ENCODE assay signal across 2 cellular contexts in genomic region chr12:6333029-6333428, GRCh38.
TF ChIP-seq lines count a peak whose summit lies in the region.

No MANE protein-coding gene starts in this region.

TF ChIP-seq in SK-N-SH, 30 proteins besides CTCF, POLR2A, EP300 and RAD21 (continued from another document):
- no peak for TF ChIP-seq REST (IDR thresholded peaks at IDR 0.05; ENCODE audit: low read depth, low read length)
- no peak for TF ChIP-seq TEAD4 (IDR thresholded peaks at IDR 0.05; ENCODE audit: borderline replicate concordance, insufficient read depth)
- no peak for TF ChIP-seq YY1 (IDR thresholded peaks at IDR 0.05; ENCODE audit: low read depth)
- no peak for TF ChIP-seq MXI1 (IDR thresholded peaks at IDR 0.05; ENCODE audit: low read depth, low read length)
- no peak for TF ChIP-seq RXRA (IDR thresholded peaks at IDR 0.05; ENCODE audit: borderline replicate concordance, low read depth)
- no peak for TF ChIP-seq MEF2A (IDR thresholded peaks at IDR 0.05; ENCODE audit: borderline replicate concordance, low read depth)
- TF ChIP-seq RFX5 (IDR thresholded peaks at IDR 0.05; ENCODE audit: low read length): no peak
- TF ChIP-seq MAX (IDR thresholded peaks at IDR 0.05; ENCODE audit: low read depth): no peak
- no peak for TF ChIP-seq EZH2phosphoT487 (IDR thresholded peaks at IDR 0.05; ENCODE audit: borderline replicate concordance, low read depth)
- no peak for TF ChIP-seq POLR2AphosphoS5 (IDR thresholded peaks at IDR 0.05; ENCODE audit: low read depth, low read length)
- no peak for TF ChIP-seq RCOR1 (IDR thresholded peaks at IDR 0.05; ENCODE audit: low read length)

TF ChIP-seq in SK-N-SH treated with all-trans-retinoic acid at 6 μM for 48 hours, 23 proteins besides CTCF, POLR2A, EP300 and RAD21 (continued from another document):
- TF ChIP-seq ZNF565 (CRISPR knock-in tag; conservative IDR thresholded peaks at IDR 0.05; ENCODE audit: low read depth) (no peak), CSRNP3 (CRISPR knock-in tag; IDR thresholded peaks at IDR 0.05) (no peak), ZNF70 (CRISPR knock-in tag; IDR thresholded peaks at IDR 0.05) (no peak), TCF4 (CRISPR knock-in tag; IDR thresholded peaks at IDR 0.05; ENCODE audit: borderline replicate concordance) (no peak), TSHZ2 (CRISPR knock-in tag; IDR thresholded peaks at IDR 0.05) (no peak), CSDC2 (CRISPR knock-in tag; IDR thresholded peaks at IDR 0.05) (no peak), PPARA (CRISPR knock-in tag; IDR thresholded peaks at IDR 0.05; ENCODE audit: borderline replicate concordance) (no peak), TOX (CRISPR knock-in tag; IDR thresholded peaks at IDR 0.05; ENCODE audit: borderline replicate concordance) (no peak), ZNF8 (CRISPR knock-in tag; IDR thresholded peaks at IDR 0.05) (no peak), OSR1 (CRISPR knock-in tag; IDR thresholded peaks at IDR 0.05) (no peak), ISL1 (CRISPR knock-in tag; IDR thresholded peaks at IDR 0.05) (no peak)
